Comparison of ENCODE assay signal across 8 cellular contexts in the genomic region with DNA sequence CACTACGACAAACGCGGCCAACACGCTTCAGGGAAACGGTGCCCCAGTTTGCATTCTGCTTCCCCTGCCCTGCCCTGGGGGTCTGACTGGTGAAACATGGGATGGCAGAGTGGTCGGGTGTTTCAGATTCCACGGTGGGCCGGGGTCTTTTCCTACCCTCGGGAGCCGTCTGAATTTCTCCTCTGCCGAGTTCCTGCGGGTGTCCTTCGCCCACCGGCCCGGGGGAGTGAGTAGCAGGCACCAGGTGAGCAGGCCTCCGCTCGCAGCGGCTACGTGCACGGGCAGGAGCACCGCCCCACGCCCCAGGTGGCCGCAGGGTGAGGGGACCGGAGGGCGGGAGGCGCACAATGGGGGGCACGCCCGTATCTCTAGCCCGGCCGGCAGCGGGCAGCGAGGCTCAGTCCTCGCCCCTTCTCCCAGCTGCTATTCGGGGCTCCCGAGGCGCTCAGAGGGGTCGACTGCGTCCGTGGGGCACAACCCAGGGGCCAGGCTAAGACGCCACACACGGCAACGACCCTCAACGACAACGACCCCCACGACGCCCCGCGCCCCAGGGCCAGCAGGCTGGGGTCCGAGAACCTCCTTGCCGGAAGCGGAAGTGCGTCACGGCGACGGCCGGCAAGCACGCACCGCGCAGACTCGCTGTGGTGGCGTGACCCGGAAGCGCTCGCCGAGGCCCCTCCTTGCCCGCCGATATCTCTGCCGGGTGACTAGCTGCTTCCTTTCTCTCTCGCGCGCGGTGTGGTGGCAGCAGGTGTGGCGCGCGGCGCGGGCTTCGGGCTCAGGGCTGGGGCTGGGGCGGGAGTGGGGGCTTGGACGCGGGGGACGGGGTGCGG. TPM values are rescaled to one million over a fixed set of nuclear protein-coding genes. Genes with fewer than 3 reads are reported as not detected.
DNase-seq lines count a peak whose midpoint lies in the region; ATAC-seq and TF ChIP-seq lines count a peak whose summit lies in the region.

A gene (plus strand): TSS at position 721 of the 836 bp plus-strand sequence. CDS start 236 bp downstream, outside the sequence.

- TF ChIP-seq POLR2A in GM15510 (IDR thresholded peaks at IDR 0.05; ENCODE audit: borderline replicate concordance, extremely low read depth, insufficient read length) (peak; percentile 95), vagina (IDR thresholded peaks at IDR 0.05) (peak in 1 of 2 donors; percentile 52)

- H3K27ac ChIP-seq in angular gyrus (ENCODE audit: low read depth, low read length) (peak within 1 kb of the TSS; percentile 89), right cardiac atrium (ENCODE audit: low read length) (peak within 1 kb of the TSS; percentile 89), rectal smooth muscle tissue (ENCODE audit: low read depth, low read length) (peak within 1 kb of the TSS; percentile 94), vagina (peak within 1 kb of the TSS; percentile 92)

- no peaks in the 10 kb centered on the region for H3K9me3 ChIP-seq in right cardiac atrium (ENCODE audit: control insufficient read depth, low read length)
- H3K9me3 ChIP-seq in vagina, result no peaks in the 10 kb centered on the region

- TF ChIP-seq CTCF in vagina (IDR thresholded peaks at IDR 0.05), result peak in 1 of 3 experiments; percentile 12

- peak within 1 kb of the TSS; percentile 93 for H3K9ac ChIP-seq in rectal smooth muscle tissue (ENCODE audit: low read length)

- ATAC-seq in HG02884 (IDR thresholded peaks at IDR 0.05; ENCODE audit: unreplicated experiment), result peak; percentile 84
- ATAC-seq in right cardiac atrium, result peak; percentile 93 to 94

- peaks cover 8% of the 10 kb centered on the region for H3K4me1 ChIP-seq in right cardiac atrium (ENCODE audit: control insufficient read depth, insufficient read depth, low read length)
- peaks cover 17% of the 10 kb centered on the region for H3K4me1 ChIP-seq in rectal smooth muscle tissue (ENCODE audit: control insufficient read depth, insufficient read depth, low read length)
- peaks cover 40% of the 10 kb centered on the region for H3K4me1 ChIP-seq in vagina

- H3K36me3 ChIP-seq in rectal smooth muscle tissue (ENCODE audit: control insufficient read depth, insufficient read depth, low read length) (peaks cover 20% of the 10 kb centered on the region), vagina (peaks cover 0 to 27% of the 10 kb centered on the region in 2 donors)

- DNase-seq in NCI-H146 treated with DMSO at 0.1 percent for 48 hours (lab: John Stamatoyannopoulos, UW; ENCODE audit: unreplicated experiment), result peak; percentile 81
- peak; percentile 85 to 96 (median 88) for DNase-seq in T-helper 2 cell
- DNase-seq in right cardiac atrium, result peak; percentile 95 to 98 (median 97)
- no peak for DNase-seq in vagina (ENCODE audit: extremely low spot score in 2 of 2)

- intact Hi-C loops in right cardiac atrium (cut with DNase I), result loop anchor here in 3 of 4 donors (5.0 to 10.0 kb wide), 3 partner anchors 89 to 372 kb away; a partner anchor contains a TSS
- intact Hi-C loops in vagina (cut with DNase I), result loop anchor here (5.0 to 10.0 kb wide), 2 partner anchors 84 to 242 kb away; a partner anchor contains a TSS

- under 1% methylated on average over 83 of the region's 83 CpGs for WGBS in right cardiac atrium

- peak within 1 kb of the TSS; percentile 82 for H3K4me3 ChIP-seq in right cardiac atrium (ENCODE audit: low read length)
- H3K4me3 ChIP-seq in rectal smooth muscle tissue (ENCODE audit: low read length), result peak within 1 kb of the TSS; percentile 96
- peak within 1 kb of the TSS; percentile 87 to 100 for H3K4me3 ChIP-seq in vagina

- H3K27me3 ChIP-seq in right cardiac atrium (ENCODE audit: control insufficient read depth, insufficient read depth) (no peaks in the 10 kb centered on the region), rectal smooth muscle tissue (ENCODE audit: control insufficient read depth, insufficient read depth, low read length) (no peaks in the 10 kb centered on the region), vagina (no peaks in the 10 kb centered on the region)

RNA-seq across cellular contexts. Expression of the gene that starts here (rescaled TPM):
- 100 to 1,000 TPM; 703 to 815 (median 736) TPM for total RNA-seq in right cardiac atrium
- 2,060 TPM for polyA plus RNA-seq in right cardiac atrium
- 1,935 TPM for total RNA-seq in vagina

Comparison
In these comparisons a context has a peak if more than half of its experiments do, and no peak if none do; other contexts are left out.
1. DNase-seq: peak in NCI-H146 treated with DMSO at 0.1 percent for 48 hours (single experiment), T-helper 2 cell (5 of 5) and right cardiac atrium (3 of 3); none in vagina (0 of 2).
2. Peak in every context shown above with its lines, with median percentiles within 50 percentile points of each other: H3K27ac ChIP-seq and H3K4me3 ChIP-seq.